Comparison of ENCODE assay signal across 28 cellular contexts in the genomic region with DNA sequence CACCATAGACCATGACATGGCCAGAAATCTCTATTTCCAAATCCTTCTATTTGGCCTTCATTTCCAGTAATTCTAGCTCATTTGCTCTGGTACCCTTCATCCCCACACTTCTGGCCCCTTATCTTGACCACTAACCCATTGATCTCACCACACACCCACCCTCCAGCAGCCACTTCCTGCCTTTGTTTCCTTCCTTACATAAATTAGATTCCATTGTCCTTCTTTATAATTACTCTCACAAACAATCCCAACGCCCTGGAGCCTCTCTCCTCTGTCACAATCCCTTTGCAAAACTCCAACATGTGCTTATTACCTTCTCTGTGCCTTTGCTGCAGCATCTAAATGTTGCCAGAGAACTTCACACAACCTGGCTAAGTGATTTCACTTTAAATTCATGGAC. TPM values are rescaled to one million over a fixed set of nuclear protein-coding genes. Genes with fewer than 3 reads are reported as not detected.
"Had no signal": no experiment of that assay in that cellular context is flagged by ENCODE, and none has a peak within 500 bp of the region (broad histone marks: within the 10 kb centered on the region; RNA-seq: fewer than 3 reads in every experiment).

No MANE protein-coding gene starts in this region.

- DNase-seq: activated B cell treated with CpG ODN at 0.5 μM for 24 hours; activated CD4-positive, alpha-beta T cell treated with anti-CD3 and anti-CD28 coated beads, Interleukin-2, amount 50 U/mL, for 1 hour; activated naive CD4-positive, alpha-beta T cell; activated T-cell treated with anti-CD3 and anti-CD28 coated beads for 4 hours; activated T-cell treated with anti-CD3 and anti-CD28 coated beads, Interleukin-2, amount 50 U/mL, for 72 hours; anterior cingulate cortex; body of pancreas; effector memory CD4-positive, alpha-beta T cell; head of caudate nucleus; hypothalamus; immature natural killer cell; kidney; lower lobe of right lung; mesenchymal stem cell; naive B cell; nephron progenitor cell; pancreas; psoas muscle; stimulated activated CD4-positive, alpha-beta T cell treated with anti-CD3 and anti-CD28 coated beads, Interleukin-15, amount 100 ng/mL, for 24 hours; stimulated activated CD4-positive, alpha-beta T cell treated with anti-CD3 and anti-CD28 coated beads, Interleukin-2, amount 100 ng/mL, for 24 hours; stimulated activated naive B cell treated with anti-CD40 and anti-IgM and Interleukin-4, amounts not matched to agents 10 μg/mL and 1 μg/mL and 100 μg/mL, for 72 hours; stomach; SW 1271; T1000; thyroid gland; upper lobe of left lung had no signal

- H3K4me3 ChIP-seq: body of pancreas, lower lobe of right lung, pancreas, psoas muscle, stomach, thyroid gland, upper lobe of left lung, vagina had no signal

- H3K9me3 ChIP-seq: body of pancreas, lower lobe of right lung, pancreas, psoas muscle, stomach, thyroid gland, upper lobe of left lung, vagina had no signal

- H3K4me1 ChIP-seq: body of pancreas, pancreas, psoas muscle, stomach, vagina had no signal

- H3K27me3 ChIP-seq: body of pancreas, pancreas, thyroid gland, upper lobe of left lung, vagina had no signal

- H3K27ac ChIP-seq: body of pancreas, lower lobe of right lung, pancreas, psoas muscle, stomach, thyroid gland, upper lobe of left lung, vagina had no signal

- H3K36me3 ChIP-seq: lower lobe of right lung, pancreas, stomach, thyroid gland, upper lobe of left lung, vagina had no signal

RNA-seq across cellular contexts. Expression of gene APLNR, which starts 14.8 kb away (rescaled TPM):
- total RNA-seq: activated B cell treated with CpG ODN at 0.5 μM for 24 hours; activated T-cell treated with anti-CD3 and anti-CD28 coated beads, Interleukin-2, amount 50 U/mL, for 72 hours; fibroblast of lung had no signal

RNA-seq across cellular contexts. Expression of gene LRRC55, which starts 40.5 kb away (rescaled TPM):
- total RNA-seq: activated B cell treated with CpG ODN at 0.5 μM for 24 hours; activated T-cell treated with anti-CD3 and anti-CD28 coated beads, Interleukin-2, amount 50 U/mL, for 72 hours; body of pancreas; fibroblast of lung; kidney had no signal
